Comparison of ENCODE assay signal across 8 cellular contexts in the genomic region with DNA sequence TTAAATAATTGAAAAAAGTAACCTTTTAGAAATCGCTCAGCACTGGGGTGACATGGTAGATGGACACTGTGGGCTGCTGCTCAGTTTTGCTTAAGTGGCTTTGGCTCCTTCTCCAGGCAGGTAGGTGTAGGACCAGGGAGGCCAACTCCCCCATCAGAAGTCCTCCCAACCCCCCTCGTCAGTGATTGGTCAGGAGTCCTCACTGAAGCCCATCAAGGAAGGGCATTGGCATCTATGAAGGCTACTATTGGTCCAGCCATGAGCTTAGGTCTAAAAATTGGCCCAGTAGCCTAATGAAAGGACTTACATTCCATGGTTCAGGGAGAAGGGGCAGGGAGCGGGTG. TPM values are rescaled to one million over a fixed set of nuclear protein-coding genes. Genes with fewer than 3 reads are reported as not detected.
DNase-seq lines count a peak whose midpoint lies in the region; ATAC-seq and TF ChIP-seq lines count a peak whose summit lies in the region.

No MANE protein-coding gene starts in this region.

- TF ChIP-seq CTCF in ovary (IDR thresholded peaks at IDR 0.05), result no peak

- H3K27ac ChIP-seq in ovary, result no peak overlapping the region

- TF ChIP-seq EP300 in ovary (IDR thresholded peaks at IDR 0.05), result no peak

- WGBS in ovary, 3 donors, result 90% methylated on average over 3 of the region's 3 CpGs

- H3K27me3 Mint-ChIP-seq in activated T-cell treated with anti-CD3 and anti-CD28 coated beads, Interleukin-2, amount 50 U/mL, for 72 hours (ENCODE audit: low read depth), result no peaks in the 10 kb centered on the region
- H3K27me3 Mint-ChIP-seq in natural killer cell treated with Interleukin-12 subunit alpha and Interleukin-12 subunit beta and Interleukin-15 and Interleukin-18, amount 100 ng/mL, for 72 hours, result no peaks in the 10 kb centered on the region

- DNase-seq in activated T-cell treated with anti-CD3 and anti-CD28 coated beads, Interleukin-2, amount 50 U/mL, for 72 hours, result peak in 1 of 2 donors; percentile 28
- no peak for DNase-seq in natural killer cell treated with Interleukin-12 subunit alpha and Interleukin-12 subunit beta and Interleukin-15 and Interleukin-18, amount 100 ng/mL, for 72 hours (ENCODE audit: low spot score)
- DNase-seq in ovary (no peak), EL (no peak)
- DNase-seq in stimulated activated CD4-positive, alpha-beta T cell treated with anti-CD3 and anti-CD28 coated beads, Interleukin-4, amount 100 ng/mL, for 24 hours, result no peak

- H3K27ac Mint-ChIP-seq in activated T-cell treated with anti-CD3 and anti-CD28 coated beads, Interleukin-2, amount 50 U/mL, for 72 hours, result peak overlapping the region; percentile 88
- H3K27ac Mint-ChIP-seq in natural killer cell treated with Interleukin-12 subunit alpha and Interleukin-12 subunit beta and Interleukin-15 and Interleukin-18, amount 100 ng/mL, for 72 hours, result peak overlapping the region; percentile 98 to 99

- H3K36me3 Mint-ChIP-seq in activated T-cell treated with anti-CD3 and anti-CD28 coated beads, Interleukin-2, amount 50 U/mL, for 72 hours (ENCODE audit: insufficient read depth in 2 of 2), result peaks cover 4 to 6% of the 10 kb centered on the region in 2 donors
- H3K36me3 Mint-ChIP-seq in natural killer cell treated with Interleukin-12 subunit alpha and Interleukin-12 subunit beta and Interleukin-15 and Interleukin-18, amount 100 ng/mL, for 72 hours, result peaks cover 32% of the 10 kb centered on the region

- intact Hi-C loops in ovary (cut with DNase I), result no loop called here

- peak overlapping the region; percentile 79 to 82 for H3K4me3 Mint-ChIP-seq in activated T-cell treated with anti-CD3 and anti-CD28 coated beads, Interleukin-2, amount 50 U/mL, for 72 hours
- H3K4me3 Mint-ChIP-seq in natural killer cell treated with Interleukin-12 subunit alpha and Interleukin-12 subunit beta and Interleukin-15 and Interleukin-18, amount 100 ng/mL, for 72 hours, result peak overlapping the region; percentile 92

- H3K36me3 ChIP-seq in ovary, result no peaks in the 10 kb centered on the region

- H3K4me1 ChIP-seq in ovary (ENCODE audit: insufficient read depth), result peaks cover 3% of the 10 kb centered on the region

- H3K4me3 ChIP-seq in ovary, result no peak overlapping the region

- H3K27me3 ChIP-seq in ovary, result no peaks in the 10 kb centered on the region

- H3K9me3 Mint-ChIP-seq in activated T-cell treated with anti-CD3 and anti-CD28 coated beads, Interleukin-2, amount 50 U/mL, for 72 hours, result peaks cover 3 to 7% of the 10 kb centered on the region in 2 donors
- peaks cover 5% of the 10 kb centered on the region for H3K9me3 Mint-ChIP-seq in natural killer cell treated with Interleukin-12 subunit alpha and Interleukin-12 subunit beta and Interleukin-15 and Interleukin-18, amount 100 ng/mL, for 72 hours

- H3K4me1 Mint-ChIP-seq in activated T-cell treated with anti-CD3 and anti-CD28 coated beads, Interleukin-2, amount 50 U/mL, for 72 hours (ENCODE audit: low read depth), result peaks cover 51% of the 10 kb centered on the region
- H3K4me1 Mint-ChIP-seq in natural killer cell treated with Interleukin-12 subunit alpha and Interleukin-12 subunit beta and Interleukin-15 and Interleukin-18, amount 100 ng/mL, for 72 hours (ENCODE audit: low read depth in 2 of 2), result peaks cover 71 to 73% of the 10 kb centered on the region in 2 donors

- no peak for TF ChIP-seq POLR2A in ovary (IDR thresholded peaks at IDR 0.05)

- ATAC-seq in GM18502 (IDR thresholded peaks at IDR 0.05; ENCODE audit: poor library complexity, unreplicated experiment) (peak; percentile 30), HG02642 (IDR thresholded peaks at IDR 0.05; ENCODE audit: poor library complexity, unreplicated experiment) (peak; percentile 27), GM21619 (IDR thresholded peaks at IDR 0.05; ENCODE audit: unreplicated experiment) (no peak)
- ATAC-seq in activated T-cell treated with anti-CD3 and anti-CD28 coated beads, Interleukin-2, amount 50 U/mL, for 72 hours (replicated peaks in 1 of 2), result peak; percentile 33 to 39
- ATAC-seq in natural killer cell treated with Interleukin-12 subunit alpha and Interleukin-12 subunit beta and Interleukin-15 and Interleukin-18, amount 100 ng/mL, for 72 hours, result peak; percentile 18 to 69

- no peaks in the 10 kb centered on the region for H3K9me3 ChIP-seq in ovary

RNA-seq across cellular contexts. Expression of a gene that starts 34.7 kb away (rescaled TPM):
- 10 to 100 TPM; 10.4 to 11.3 TPM for total RNA-seq in activated T-cell treated with anti-CD3 and anti-CD28 coated beads, Interleukin-2, amount 50 U/mL, for 72 hours
- total RNA-seq in natural killer cell treated with Interleukin-12 subunit alpha and Interleukin-12 subunit beta and Interleukin-15 and Interleukin-18, amount 100 ng/mL, for 72 hours, result 10 to 100 TPM; 28.9 to 31.8 TPM
- total RNA-seq in ovary, result 10 to 100 TPM; 12.8 to 52.7 (median 22.2) TPM
- 10 to 100 TPM; 11.6 to 31.1 TPM for polyA plus RNA-seq in ovary
